Comparison of ENCODE assay signal across 17 cellular contexts in the genomic region with DNA sequence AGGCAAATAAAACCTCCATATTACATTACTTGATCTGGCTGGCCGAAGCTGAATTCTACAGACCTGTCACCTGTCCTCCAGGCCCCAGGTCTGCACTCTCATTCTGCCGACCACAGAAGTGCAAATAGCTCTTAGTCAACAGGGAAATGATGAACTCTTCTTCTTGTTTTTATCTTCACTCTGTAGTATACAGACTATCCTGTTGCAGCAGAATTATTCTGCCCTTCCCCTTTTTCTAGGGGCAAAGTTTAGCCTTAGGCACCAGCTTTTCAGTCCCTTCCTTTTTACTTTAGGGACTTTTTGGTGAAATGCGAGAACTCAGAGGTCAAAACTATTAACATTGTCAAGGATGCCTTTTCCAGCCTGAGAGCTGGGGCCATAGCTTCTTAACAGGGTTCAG.
DNase-seq lines count a peak whose midpoint lies in the region; ATAC-seq, FAIRE-seq and TF ChIP-seq lines count a peak whose summit lies in the region.
"Had no signal": no experiment of that assay in that cellular context is flagged by ENCODE, and none has a peak within 500 bp of the region (broad histone marks: within the 10 kb centered on the region; RNA-seq: fewer than 3 reads in every experiment).

No MANE protein-coding gene starts in this region.

- intact Hi-C loops in K562 (cut with micrococcal nuclease) (no loop called here), stomach (cut with DNase I; ENCODE audit: low total_unique reads) (no loop called here), posterior cingulate gyrus (cut with DNase I) (no loop called here)

- H3K4me1 ChIP-seq in K562 (replicated peaks in 1 of 2; ENCODE audit: control insufficient read depth in 2 of 2, insufficient read depth in 2 of 2, low read length in 2 of 2) (no peaks in the 10 kb centered on the region), stomach (peaks cover 11 to 21% (median 17%) of the 10 kb centered on the region in 4 donors)
- H3K4me1 ChIP-seq: foreskin keratinocyte, prostate gland had no signal

- no peak overlapping the region for H3K27ac ChIP-seq in K562 (ENCODE audit: extremely low read depth, low read depth, low read length)
- peak overlapping the region in 1 of 5 donors; percentile 51 for H3K27ac ChIP-seq in stomach
- H3K27ac ChIP-seq: brain microvascular endothelial cell, foreskin keratinocyte, prostate gland, SJCRH30 had no signal

- no peaks in the 10 kb centered on the region for H4K20me1 ChIP-seq in K562 (replicated peaks; ENCODE audit: control insufficient read depth, insufficient read depth, low read length)

- FAIRE-seq in K562 (lab: Jason Lieb, UNC), result no peak
- FAIRE-seq: H1, urothelium cell line had no signal

- POLR2A ChIA-PET in K562 (lab: Yijun Ruan, JAX), result interaction anchor here (0.6 kb wide), 1 partner anchor 371 kb away, joined by 3 read pairs; no protein-coding TSS in a partner anchor

- no peaks in the 10 kb centered on the region for H3K9me1 ChIP-seq in K562 (ENCODE audit: control insufficient read depth, insufficient read depth, low read length)

- H3K27me3 ChIP-seq in K562 (ENCODE audit: control insufficient read depth in 2 of 2, insufficient read depth in 2 of 2, low read length in 2 of 2) (no peaks in the 10 kb centered on the region; a peak in 1 of 5 replicates), stomach (no peaks in the 10 kb centered on the region)
- H3K27me3 ChIP-seq: brain microvascular endothelial cell, foreskin keratinocyte, SJCRH30 had no signal

- TF ChIP-seq EP300 in K562 (IDR thresholded peaks at IDR 0.05; ENCODE audit: low read length) (no peak), stomach (IDR thresholded peaks at IDR 0.05) (no peak)

- H3K36me3 ChIP-seq in K562 (ENCODE audit: control insufficient read depth, insufficient read depth, low read length) (no peaks in the 10 kb centered on the region), stomach (no peaks in the 10 kb centered on the region)
- H3K36me3 ChIP-seq: brain microvascular endothelial cell, prostate gland, SJCRH30 had no signal

- no peak overlapping the region for H2AFZ ChIP-seq in K562 (ENCODE audit: low read depth, low read length)

- H3K4me2 ChIP-seq in K562 (ENCODE audit: insufficient read depth, low read length), result no peak overlapping the region

- no TSS peak for BruUV-seq in K562 (replicated peaks; lab: Mats Ljungman, UMichigan)

- H3K9me3 ChIP-seq in K562 (replicated peaks; ENCODE audit: control insufficient read depth, insufficient read depth, low read depth, low read length), result no peaks in the 10 kb centered on the region
- no peaks in the 10 kb centered on the region for H3K9me3 ChIP-seq in stomach
- H3K9me3 ChIP-seq: prostate gland, SJCRH30 had no signal

- no peaks in the 10 kb centered on the region for H3K79me2 ChIP-seq in K562 (ENCODE audit: control insufficient read depth, insufficient read depth, low read length)

- TF ChIP-seq POLR2A in K562 (conservative IDR thresholded peaks at IDR 0.05) (no peak), stomach (IDR thresholded peaks at IDR 0.05) (no peak)

- CTCF ChIA-PET in K562 (lab: Yijun Ruan, JAX; ENCODE audit: low intra/inter-chr PET ratio), result no interaction called here

- H3K9ac ChIP-seq in K562 (ENCODE audit: insufficient read depth in 1 of 2, low read depth in 2 of 2, low read length in 2 of 2), result no peak overlapping the region

- WGBS in K562 (ENCODE audit: insufficient coverage, low coverage, missing lambda C conversion rate), result 4% methylated on average over 3 of the region's 3 CpGs
- WGBS in stomach, 5 donors, result 55 to 72% (median 67%) methylated on average over 3 of the region's 3 CpGs

- TF ChIP-seq CTCF in GM12865 (IDR thresholded peaks at IDR 0.05; ENCODE audit: insufficient read depth, low read depth, low read length, missing control alignments) (no peak), K562 (IDR thresholded peaks at IDR 0.05 in 2 of 3, conservative IDR thresholded peaks at IDR 0.05 in 1 of 3; ENCODE audit: insufficient read depth in 2 of 3, low read depth in 1 of 3, low read length in 3 of 3) (no peak), stomach (IDR thresholded peaks at IDR 0.05) (no peak)

- TF ChIP-seq RAD21 in K562 (CRISPR knock-in tag; conservative IDR thresholded peaks at IDR 0.05 in 1 of 2, IDR thresholded peaks at IDR 0.05 in 1 of 2), result no peak

- DNase-seq in Ammon's horn (ENCODE audit: low spot score) (peak; percentile 21), GM12865 (ENCODE audit: low read depth) (peak; percentile 28), NCI-H2196 (lab: John Stamatoyannopoulos, UW; ENCODE audit: unreplicated experiment) (peak; percentile 70), K562 (ENCODE audit: extremely low read depth in 1 of 4, low spot score in 3 of 4) (no peak), stomach (no peak), posterior cingulate gyrus (no peak)
- DNase-seq: activated naive CD4-positive, alpha-beta T cell treated with anti-CD3 and anti-CD28 coated beads, Interleukin-2, amount 10 ng/mL, durations not matched to agents 7 days and 5 days; brain microvascular endothelial cell; effector memory CD4-positive, alpha-beta T cell; foreskin keratinocyte; NCI-H446 treated with DMSO at 0.1 percent for 48 hours; SJCRH30 had no signal

- in situ Hi-C loops in K562 (cut with MboI), result no loop called here

- H3K4me3 ChIP-seq in GM12865 (ENCODE audit: low read depth, low read length) (no peak overlapping the region), K562 (no peak overlapping the region), stomach (no peak overlapping the region)
- H3K4me3 ChIP-seq: prostate gland, SJCRH30 had no signal

- ATAC-seq in K562 (no peak), GM21529 (IDR thresholded peaks at IDR 0.05; ENCODE audit: unreplicated experiment) (no peak), GM21447 (IDR thresholded peaks at IDR 0.05; ENCODE audit: unreplicated experiment) (no peak)
- ATAC-seq: foreskin keratinocyte had no signal

TF ChIP-seq in K562, 482 proteins besides CTCF, POLR2A, EP300 and RAD21:
- TF ChIP-seq ILF3 (IDR thresholded peaks at IDR 0.05; ENCODE audit: borderline replicate concordance), result no peak
- TF ChIP-seq SPI1 (IDR thresholded peaks at IDR 0.05; ENCODE audit: borderline replicate concordance, low read depth, low read length), result peak; percentile 20; the same call in 1 of the 2 replicates

Comparison
In these comparisons a context has a peak if more than half of its experiments do, and no peak if none do; other contexts are left out.
1. DNase-seq: peak in Ammon's horn (single experiment), GM12865 (single experiment) and NCI-H2196 (single experiment); none in K562 (0 of 4), stomach (single experiment) and posterior cingulate gyrus (0 of 10).